Comparison of ENCODE assay signal across 1 cellular context in genomic region chr3:81985996-81986723, GRCh38.
TF ChIP-seq lines count a peak whose summit lies in the region.

No MANE protein-coding gene starts in this region.

TF ChIP-seq in HepG2, 621 proteins besides CTCF, POLR2A, EP300 and RAD21 (continued from another document and continues in another):
- no peak for TF ChIP-seq HNF1A (IDR thresholded peaks at IDR 0.05; ENCODE audit: low read depth)
- no peak for TF ChIP-seq HNF1A (CRISPR knock-in tag; IDR thresholded peaks at IDR 0.05; ENCODE audit: borderline replicate concordance)
- no peak for TF ChIP-seq HCFC1 (IDR thresholded peaks at IDR 0.05; ENCODE audit: low read depth, low read length)
- no peak for TF ChIP-seq ZNF616 (CRISPR knock-in tag; IDR thresholded peaks at IDR 0.05; ENCODE audit: low read depth)
- no peak for TF ChIP-seq SOX6 (IDR thresholded peaks at IDR 0.05)
- TF ChIP-seq SOX6 (CRISPR knock-in tag; IDR thresholded peaks at IDR 0.05) = no peak
- TF ChIP-seq ZNF652 (CRISPR knock-in tag; IDR thresholded peaks at IDR 0.05; ENCODE audit: borderline replicate concordance, low read depth) = no peak
- TF ChIP-seq ZNF605 (CRISPR knock-in tag; IDR thresholded peaks at IDR 0.05) = peak; percentile 52; the same call in 1 of the 2 replicates
- no peak for TF ChIP-seq ZNF260 (CRISPR knock-in tag; IDR thresholded peaks at IDR 0.05; ENCODE audit: borderline replicate concordance, low read depth)
- TF ChIP-seq ZBTB38 (CRISPR knock-in tag; IDR thresholded peaks at IDR 0.05) = no peak
- no peak for TF ChIP-seq SATB2 (CRISPR knock-in tag; IDR thresholded peaks at IDR 0.05)
- no peak for TF ChIP-seq ATF1 (CRISPR knock-in tag; IDR thresholded peaks at IDR 0.05)
- TF ChIP-seq REL (CRISPR knock-in tag; conservative IDR thresholded peaks at IDR 0.05) = no peak
- TF ChIP-seq ZNF564 (CRISPR knock-in tag; IDR thresholded peaks at IDR 0.05) = no peak
- TF ChIP-seq ONECUT2 (CRISPR knock-in tag; IDR thresholded peaks at IDR 0.05) = no peak
- TF ChIP-seq ZNF20 (CRISPR knock-in tag; IDR thresholded peaks at IDR 0.05) = no peak
- TF ChIP-seq, protein P1, sequence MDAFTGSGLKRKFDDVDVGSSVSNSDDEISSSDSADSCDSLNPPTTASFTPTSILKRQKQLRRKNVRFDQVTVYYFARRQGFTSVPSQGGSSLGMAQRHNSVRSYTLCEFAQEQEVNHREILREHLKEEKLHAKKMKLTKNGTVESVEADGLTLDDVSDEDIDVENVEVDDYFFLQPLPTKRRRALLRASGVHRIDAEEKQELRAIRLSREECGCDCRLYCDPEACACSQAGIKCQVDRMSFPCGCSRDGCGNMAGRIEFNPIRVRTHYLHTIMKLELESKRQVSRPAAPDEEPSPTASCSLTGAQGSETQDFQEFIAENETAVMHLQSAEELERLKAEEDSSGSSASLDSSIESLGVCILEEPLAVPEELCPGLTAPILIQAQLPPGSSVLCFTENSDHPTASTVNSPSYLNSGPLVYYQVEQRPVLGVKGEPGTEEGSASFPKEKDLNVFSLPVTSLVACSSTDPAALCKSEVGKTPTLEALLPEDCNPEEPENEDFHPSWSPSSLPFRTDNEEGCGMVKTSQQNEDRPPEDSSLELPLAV (CRISPR knock-in tag; conservative IDR thresholded peaks at IDR 0.05; ENCODE audit: low read depth) = no peak
- no peak for TF ChIP-seq ZKSCAN5 (CRISPR knock-in tag; IDR thresholded peaks at IDR 0.05)
- TF ChIP-seq FOXO1 (CRISPR knock-in tag; IDR thresholded peaks at IDR 0.05) = no peak
- TF ChIP-seq FOXM1 (CRISPR knock-in tag; IDR thresholded peaks at IDR 0.05) = no peak
- TF ChIP-seq CREBL2 (CRISPR knock-in tag; IDR thresholded peaks at IDR 0.05; ENCODE audit: borderline replicate concordance) = no peak
- no peak for TF ChIP-seq ZNF292 (CRISPR knock-in tag; IDR thresholded peaks at IDR 0.05; ENCODE audit: borderline replicate concordance, low read depth)
- TF ChIP-seq, protein P2, sequence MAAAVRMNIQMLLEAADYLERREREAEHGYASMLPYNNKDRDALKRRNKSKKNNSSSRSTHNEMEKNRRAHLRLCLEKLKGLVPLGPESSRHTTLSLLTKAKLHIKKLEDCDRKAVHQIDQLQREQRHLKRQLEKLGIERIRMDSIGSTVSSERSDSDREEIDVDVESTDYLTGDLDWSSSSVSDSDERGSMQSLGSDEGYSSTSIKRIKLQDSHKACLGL (CRISPR knock-in tag; IDR thresholded peaks at IDR 0.05) = no peak
- no peak for TF ChIP-seq PRPF4 (IDR thresholded peaks at IDR 0.05; ENCODE audit: low read depth, low read length, poor library complexity, severe bottlenecking)
- no peak for TF ChIP-seq CEBPZ (IDR thresholded peaks at IDR 0.05; ENCODE audit: low read length)
- TF ChIP-seq ZNF329 (CRISPR knock-in tag; IDR thresholded peaks at IDR 0.05; ENCODE audit: low read depth) = 0 out of 2 replicates have a peak, but pooled peaks have one; percentile 42
- no peak for TF ChIP-seq HIVEP1 (CRISPR knock-in tag; IDR thresholded peaks at IDR 0.05)
- TF ChIP-seq TOE1 (CRISPR knock-in tag; IDR thresholded peaks at IDR 0.05) = no peak
- no peak for TF ChIP-seq ZNF550 (CRISPR knock-in tag; IDR thresholded peaks at IDR 0.05; ENCODE audit: borderline replicate concordance)
- TF ChIP-seq ZSCAN31 (CRISPR knock-in tag; IDR thresholded peaks at IDR 0.05; ENCODE audit: low read depth) = no peak
- no peak for TF ChIP-seq ZSCAN22 (CRISPR knock-in tag; IDR thresholded peaks at IDR 0.05)
- TF ChIP-seq MAX (IDR thresholded peaks at IDR 0.05) = no peak
- TF ChIP-seq NFIB (CRISPR knock-in tag; IDR thresholded peaks at IDR 0.05; ENCODE audit: borderline replicate concordance) = no peak
- peak; percentile 84 for TF ChIP-seq POGZ (CRISPR knock-in tag; IDR thresholded peaks at IDR 0.05)
- TF ChIP-seq ZNF234 (CRISPR knock-in tag; conservative IDR thresholded peaks at IDR 0.05) = no peak
- TF ChIP-seq ZZZ3 (CRISPR knock-in tag; IDR thresholded peaks at IDR 0.05; ENCODE audit: borderline replicate concordance) = no peak; the same call in 1 of the 2 replicates
- TF ChIP-seq, protein P3, sequence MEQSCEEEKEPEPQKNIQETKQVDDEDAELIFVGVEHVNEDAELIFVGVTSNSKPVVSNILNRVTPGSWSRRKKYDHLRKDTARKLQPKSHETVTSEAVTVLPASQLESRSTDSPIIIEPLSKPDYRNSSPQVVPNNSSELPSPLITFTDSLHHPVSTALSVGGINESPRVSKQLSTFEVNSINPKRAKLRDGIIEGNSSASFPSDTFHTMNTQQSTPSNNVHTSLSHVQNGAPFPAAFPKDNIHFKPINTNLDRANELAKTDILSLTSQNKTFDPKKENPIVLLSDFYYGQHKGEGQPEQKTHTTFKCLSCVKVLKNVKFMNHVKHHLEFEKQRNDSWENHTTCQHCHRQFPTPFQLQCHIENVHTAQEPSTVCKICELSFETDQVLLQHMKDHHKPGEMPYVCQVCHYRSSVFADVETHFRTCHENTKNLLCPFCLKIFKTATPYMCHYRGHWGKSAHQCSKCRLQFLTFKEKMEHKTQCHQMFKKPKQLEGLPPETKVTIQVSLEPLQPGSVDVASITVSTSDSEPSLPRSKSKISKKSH (CRISPR knock-in tag; IDR thresholded peaks at IDR 0.05; ENCODE audit: borderline replicate concordance) = no peak
- no peak for TF ChIP-seq ZSCAN21 (CRISPR knock-in tag; IDR thresholded peaks at IDR 0.05; ENCODE audit: borderline replicate concordance)
- TF ChIP-seq, protein P4, sequence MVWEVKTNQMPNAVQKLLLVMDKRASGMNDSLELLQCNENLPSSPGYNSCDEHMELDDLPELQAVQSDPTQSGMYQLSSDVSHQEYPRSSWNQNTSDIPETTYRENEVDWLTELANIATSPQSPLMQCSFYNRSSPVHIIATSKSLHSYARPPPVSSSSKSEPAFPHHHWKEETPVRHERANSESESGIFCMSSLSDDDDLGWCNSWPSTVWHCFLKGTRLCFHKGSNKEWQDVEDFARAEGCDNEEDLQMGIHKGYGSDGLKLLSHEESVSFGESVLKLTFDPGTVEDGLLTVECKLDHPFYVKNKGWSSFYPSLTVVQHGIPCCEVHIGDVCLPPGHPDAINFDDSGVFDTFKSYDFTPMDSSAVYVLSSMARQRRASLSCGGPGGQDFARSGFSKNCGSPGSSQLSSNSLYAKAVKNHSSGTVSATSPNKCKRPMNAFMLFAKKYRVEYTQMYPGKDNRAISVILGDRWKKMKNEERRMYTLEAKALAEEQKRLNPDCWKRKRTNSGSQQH (CRISPR knock-in tag; IDR thresholded peaks at IDR 0.05; ENCODE audit: low read depth) = 0 out of 2 replicates have a peak, but pooled peaks have one; percentile 31
- no peak for TF ChIP-seq GPN1 (CRISPR knock-in tag; IDR thresholded peaks at IDR 0.05; ENCODE audit: borderline replicate concordance)
- peak; percentile 75 for TF ChIP-seq KAT8 (CRISPR knock-in tag; IDR thresholded peaks at IDR 0.05)
- no peak for TF ChIP-seq ZNF235 (CRISPR knock-in tag; IDR thresholded peaks at IDR 0.05; ENCODE audit: borderline replicate concordance)
- TF ChIP-seq SYNCRIP (IDR thresholded peaks at IDR 0.05; ENCODE audit: insufficient read depth, low read depth, low read length) = no peak
- TF ChIP-seq ZNF496 (CRISPR knock-in tag; IDR thresholded peaks at IDR 0.05; ENCODE audit: insufficient replicate concordance) = no peak
- TF ChIP-seq DNMT3B (CRISPR knock-in tag; conservative IDR thresholded peaks at IDR 0.05) = no peak
- no peak for TF ChIP-seq PAWR (CRISPR knock-in tag; IDR thresholded peaks at IDR 0.05; ENCODE audit: borderline replicate concordance)
- TF ChIP-seq EED (CRISPR knock-in tag; IDR thresholded peaks at IDR 0.05) = no peak
- no peak for TF ChIP-seq ZNF720 (CRISPR knock-in tag; IDR thresholded peaks at IDR 0.05)
- no peak for TF ChIP-seq ARHGAP35 (CRISPR knock-in tag; IDR thresholded peaks at IDR 0.05; ENCODE audit: borderline replicate concordance)
- TF ChIP-seq, protein P5, sequence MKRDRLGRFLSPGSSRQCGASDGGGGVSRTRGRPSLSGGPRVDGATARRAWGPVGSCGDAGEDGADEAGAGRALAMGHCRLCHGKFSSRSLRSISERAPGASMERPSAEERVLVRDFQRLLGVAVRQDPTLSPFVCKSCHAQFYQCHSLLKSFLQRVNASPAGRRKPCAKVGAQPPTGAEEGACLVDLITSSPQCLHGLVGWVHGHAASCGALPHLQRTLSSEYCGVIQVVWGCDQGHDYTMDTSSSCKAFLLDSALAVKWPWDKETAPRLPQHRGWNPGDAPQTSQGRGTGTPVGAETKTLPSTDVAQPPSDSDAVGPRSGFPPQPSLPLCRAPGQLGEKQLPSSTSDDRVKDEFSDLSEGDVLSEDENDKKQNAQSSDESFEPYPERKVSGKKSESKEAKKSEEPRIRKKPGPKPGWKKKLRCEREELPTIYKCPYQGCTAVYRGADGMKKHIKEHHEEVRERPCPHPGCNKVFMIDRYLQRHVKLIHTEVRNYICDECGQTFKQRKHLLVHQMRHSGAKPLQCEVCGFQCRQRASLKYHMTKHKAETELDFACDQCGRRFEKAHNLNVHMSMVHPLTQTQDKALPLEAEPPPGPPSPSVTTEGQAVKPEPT (CRISPR knock-in tag; IDR thresholded peaks at IDR 0.05; ENCODE audit: low read depth) = no peak
- TF ChIP-seq ZNF17 (CRISPR knock-in tag; IDR thresholded peaks at IDR 0.05) = no peak
- no peak for TF ChIP-seq BHLHE40 (IDR thresholded peaks at IDR 0.05; ENCODE audit: low read length)
